In the genomic region with DNA sequence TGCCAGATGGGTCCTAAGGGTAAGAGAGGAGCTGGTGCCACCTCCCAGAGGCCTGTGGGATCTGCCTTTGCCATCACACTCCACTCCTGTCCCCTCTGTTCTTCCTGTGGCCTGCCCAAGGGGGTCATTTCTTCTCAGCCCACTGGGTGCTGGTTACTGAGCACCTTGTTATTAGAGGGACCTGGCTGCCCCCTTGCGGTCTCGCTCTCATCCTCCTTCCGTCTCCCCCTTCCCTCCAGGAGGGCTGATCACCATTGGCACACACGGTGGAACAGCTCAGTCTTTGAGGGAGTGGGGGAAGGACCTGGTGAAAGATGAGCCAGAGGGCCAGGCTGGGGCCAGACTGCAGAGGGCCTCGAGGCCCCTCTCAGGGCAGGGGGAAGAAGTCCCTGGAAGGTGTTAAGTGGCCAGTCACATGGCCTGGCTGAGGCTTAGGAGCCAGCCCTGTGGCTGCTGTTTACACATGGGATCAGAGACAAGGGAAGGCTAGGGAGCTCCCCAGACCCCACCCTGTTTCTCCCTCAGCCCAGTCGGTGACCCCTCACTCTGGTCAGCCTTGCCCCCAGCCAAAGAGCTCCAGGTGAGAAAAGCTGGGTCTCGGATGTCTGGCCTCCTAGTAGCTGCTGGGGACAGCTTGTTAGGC, we compare ENCODE assay signal across 19 cellular contexts.
DNase-seq lines count a peak whose midpoint lies in the region; ATAC-seq, FAIRE-seq and TF ChIP-seq lines count a peak whose summit lies in the region.
"Had no signal": no experiment of that assay in that cellular context is flagged by ENCODE, and none has a peak within 500 bp of the region (broad histone marks: within the 10 kb centered on the region; RNA-seq: fewer than 3 reads in every experiment).

No MANE protein-coding gene starts in this region.

- H3K27me3 Mint-ChIP-seq in WTC11 (ENCODE audit: low read depth), result no peaks in the 10 kb centered on the region
- H3K27me3 Mint-ChIP-seq: B cell; CD4-positive, CD25-positive, alpha-beta regulatory T cell had no signal

- H3K4me1 ChIP-seq in kidney (ENCODE audit: control insufficient read depth in 1 of 2, insufficient read depth in 1 of 2, low read depth in 1 of 2, low read length in 2 of 2), result no peaks in the 10 kb centered on the region

- POLR2A ChIA-PET in WTC11 (lab: Charles Lee), result no interaction called here

- H3K9me3 ChIP-seq in kidney (ENCODE audit: control insufficient read depth in 1 of 2, low read length in 2 of 2), result no peaks in the 10 kb centered on the region

- H3K9me3 Mint-ChIP-seq in WTC11, result no peaks in the 10 kb centered on the region
- H3K9me3 Mint-ChIP-seq: CD4-positive, CD25-positive, alpha-beta regulatory T cell had no signal

- H3K36me3 Mint-ChIP-seq in WTC11, result 0 out of 2 replicates have a peak, but pooled peaks cover 3% of the 10 kb centered on the region

- H3K4me3 ChIP-seq in kidney (ENCODE audit: low read length in 2 of 2), result no peak overlapping the region

- CTCF ChIA-PET in WTC11 (lab: Charles Lee), result interaction anchor here (0.5 to 3.0 kb wide), 3 partner anchors 11 to 320 kb away, joined by 3 to 22 read pairs (median 3); no protein-coding TSS in a partner anchor

- H3K4me1 Mint-ChIP-seq in WTC11, result peaks cover 14% of the 10 kb centered on the region
- H3K4me1 Mint-ChIP-seq: B cell; CD4-positive, CD25-positive, alpha-beta regulatory T cell had no signal

- no peak for ATAC-seq in left cardiac atrium
- peak; percentile 49 for ATAC-seq in WTC11
- ATAC-seq in GM21526 (IDR thresholded peaks at IDR 0.05; ENCODE audit: low FRiP score, unreplicated experiment), result no peak
- ATAC-seq: Panc1 had no signal

- FAIRE-seq in kidney (lab: Jason Lieb, UNC), result no peak
- FAIRE-seq: GM12891, H54 had no signal

- TF ChIP-seq CTCF in WTC11 (IDR thresholded peaks at IDR 0.05) (no peak), kidney (IDR thresholded peaks at IDR 0.05; ENCODE audit: borderline replicate concordance, extremely low read depth, insufficient read depth) (no peak)

- no peak overlapping the region for H3K4me3 Mint-ChIP-seq in WTC11
- H3K4me3 Mint-ChIP-seq: B cell; CD4-positive, CD25-positive, alpha-beta regulatory T cell had no signal

- no peak overlapping the region for H3K27ac ChIP-seq in kidney (ENCODE audit: low read depth in 2 of 2, low read length in 2 of 2)
- H3K27ac ChIP-seq: KMS-11 had no signal

- no peak overlapping the region for H3K27ac Mint-ChIP-seq in WTC11
- H3K27ac Mint-ChIP-seq: B cell; CD4-positive, CD25-positive, alpha-beta regulatory T cell had no signal

- intact Hi-C loops in cardiac septum (cut with DNase I), result no loop called here
- intact Hi-C loops in left cardiac atrium (cut with DNase I), result no loop called here
- intact Hi-C loops in kidney (cut with DNase I), result no loop called here

- DNase-seq in cardiac septum (ENCODE audit: low spot score) (peak; percentile 66), left cardiac atrium (no peak), WTC11 (ENCODE audit: low spot score) (no peak), kidney (peak; percentile 40), AML-193 (lab: John Stamatoyannopoulos, UW) (no peak), KG1 (lab: John Stamatoyannopoulos, UW) (no peak)
- DNase-seq: Calu3; CD4-positive, CD25-positive, alpha-beta regulatory T cell; GDM1; NCI-H1048; NCI-H1436 treated with DMSO at 0.1 percent for 48 hours; NCI-H2029 treated with DMSO at 0.1 percent for 48 hours; NCI-H510A treated with DMSO at 0.1 percent for 48 hours had no signal

- H3K36me3 ChIP-seq in kidney (ENCODE audit: control insufficient read depth in 1 of 2, insufficient read depth in 2 of 2, low read length in 2 of 2), result no peaks in the 10 kb centered on the region

- H3K9ac ChIP-seq in kidney (ENCODE audit: low read length in 2 of 2), result no peak overlapping the region
- H3K9ac ChIP-seq: KMS-11 had no signal

TF ChIP-seq in WTC11, 78 proteins besides CTCF, POLR2A, EP300 and RAD21:
- TF ChIP-seq CREM (CRISPR knock-in tag; IDR thresholded peaks at IDR 0.05), result no peak
- TF ChIP-seq, protein P1, sequence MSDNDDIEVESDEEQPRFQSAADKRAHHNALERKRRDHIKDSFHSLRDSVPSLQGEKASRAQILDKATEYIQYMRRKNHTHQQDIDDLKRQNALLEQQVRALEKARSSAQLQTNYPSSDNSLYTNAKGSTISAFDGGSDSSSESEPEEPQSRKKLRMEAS (CRISPR knock-in tag; IDR thresholded peaks at IDR 0.05), result peak; percentile 48; the same call in 1 of the 2 replicates

Comparison
In these comparisons a context has a peak if more than half of its experiments do, and no peak if none do; other contexts are left out.
1. DNase-seq: peak in cardiac septum (single experiment) and kidney (single experiment); none in left cardiac atrium (single experiment), WTC11 (single experiment), AML-193 (0 of 2) and KG1 (single experiment).